ENCODE assay signal across 13 cellular contexts in the genomic region with DNA sequence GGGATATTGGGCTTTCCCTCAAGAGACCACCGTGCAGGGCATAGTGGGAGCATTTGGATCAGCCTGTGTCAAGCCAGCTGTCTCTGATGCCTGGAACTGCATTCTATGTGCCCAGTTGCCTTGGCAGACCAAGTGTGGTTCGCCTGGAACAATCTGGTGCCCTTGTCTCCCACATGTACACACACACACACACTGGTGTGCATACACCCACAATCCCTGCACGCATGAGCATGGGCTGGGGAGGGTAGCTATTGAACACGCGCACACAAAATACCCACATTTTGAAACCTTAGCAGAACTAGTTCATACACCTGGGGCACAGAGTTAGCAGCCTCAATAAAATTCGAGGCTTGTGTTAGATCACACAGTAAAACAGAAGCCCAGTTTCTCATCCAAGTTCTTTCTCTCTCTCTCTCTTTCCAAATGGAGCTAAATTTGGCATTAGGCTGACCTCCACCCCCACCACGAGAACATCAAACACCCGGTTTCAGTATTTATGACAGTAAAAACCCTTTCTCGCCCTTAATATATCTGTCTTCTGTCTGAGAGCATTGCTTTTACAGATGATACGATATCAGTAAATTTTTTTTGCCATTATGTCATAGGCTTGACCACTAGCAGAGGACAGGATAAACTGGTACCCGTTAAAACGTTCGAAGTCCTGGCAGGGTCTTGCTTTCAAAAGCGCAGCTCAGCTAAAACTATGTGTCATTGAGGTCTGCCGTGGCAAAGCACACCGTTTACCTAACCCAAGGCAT. TPM values are rescaled to one million over a fixed set of nuclear protein-coding genes. Genes with fewer than 3 reads are reported as not detected.
A peak's percentile ranks its signal among the peaks of the same experiment; 100 is the strongest.
DNase-seq lines count a peak whose midpoint lies in the region; ATAC-seq and TF ChIP-seq lines count a peak whose summit lies in the region.
"Had no signal": no experiment of that assay in that cellular context is flagged by ENCODE, and none has a peak within 500 bp of the region (broad histone marks: within the 10 kb centered on the region; RNA-seq: fewer than 3 reads in every experiment).

No MANE protein-coding gene starts in this region.

- H3K4me2 ChIP-seq in IMR-90 (ENCODE audit: low read depth, low read length) (peak overlapping the region; percentile 94), osteoblast (ENCODE audit: insufficient read depth, low read length) (peak overlapping the region; percentile 93)

- ATAC-seq in CD4-positive, CD25-positive, alpha-beta regulatory T cell (ENCODE audit: low read depth in 2 of 2), result no peak
- ATAC-seq in IMR-90 (ENCODE audit: low read depth) (no peak), GM19463 (IDR thresholded peaks at IDR 0.05; ENCODE audit: unreplicated experiment) (no peak)
- ATAC-seq: esophagus mucosa, lower lobe of right lung had no signal

- DNase-seq in CD4-positive, CD25-positive, alpha-beta regulatory T cell, result no peak
- peak; percentile 19 for DNase-seq in IMR-90
- no peak for DNase-seq in osteoblast (ENCODE audit: insufficient read length, low spot score, missing footprints)
- DNase-seq in NCI-H69 (lab: John Stamatoyannopoulos, UW), result no peak
- DNase-seq in T1000 (lab: John Stamatoyannopoulos, UW), result no peak
- DNase-seq in NCI-H345 (lab: John Stamatoyannopoulos, UW), result no peak
- DNase-seq: activated naive CD4-positive, alpha-beta T cell; DND-41; lower lobe of right lung; stimulated activated CD4-positive, alpha-beta T cell treated with anti-CD3 and anti-CD28 coated beads, Interleukin-1b, Interleukin-23, amount 100 ng/mL, for 48 hours had no signal

- no peak for TF ChIP-seq RAD21 in IMR-90 (IDR thresholded peaks at IDR 0.05; ENCODE audit: low read length)

- H3K4me3 Mint-ChIP-seq in CD4-positive, CD25-positive, alpha-beta regulatory T cell, result peak overlapping the region in 3 of 4 donors; percentile 25 to 73 (median 73)

- H3K4me3 ChIP-seq in CD4-positive, CD25-positive, alpha-beta regulatory T cell (ENCODE audit: low read depth, low read length), result no peak overlapping the region
- H3K4me3 ChIP-seq in IMR-90 (ENCODE audit: insufficient read depth, low read depth, low read length), result peak overlapping the region; percentile 6; the same call in 1 of the 2 replicates
- H3K4me3 ChIP-seq in duodenal mucosa (ENCODE audit: low read depth in 1 of 2, low read length in 2 of 2), result peak overlapping the region; percentile 26 to 44
- peak overlapping the region; percentile 80 for H3K4me3 ChIP-seq in osteoblast (ENCODE audit: insufficient read depth, low read length)

- no TSS peak for BruUV-seq in IMR-90 (replicated peaks; lab: Mats Ljungman, UMichigan)

- H4K5ac ChIP-seq in IMR-90 (ENCODE audit: low read depth, low read length), result no peak overlapping the region

- H2BK20ac ChIP-seq in IMR-90 (ENCODE audit: low read depth, low read length), result no peak overlapping the region

- no peak overlapping the region for H3K56ac ChIP-seq in IMR-90 (ENCODE audit: extremely low read depth, insufficient read depth, low read length)

- peaks cover 0 to 4% (median 0%) of the 10 kb centered on the region in 7 donors for H3K9me3 Mint-ChIP-seq in CD4-positive, CD25-positive, alpha-beta regulatory T cell

- H3K9ac ChIP-seq in IMR-90 (ENCODE audit: low read depth, low read length) (peak overlapping the region; percentile 54; the same call in 1 of the 2 replicates), duodenal mucosa (ENCODE audit: low read depth in 1 of 2, low read length in 2 of 2) (peak overlapping the region; percentile 25 to 37)

- intact Hi-C loops in IMR-90 (cut with micrococcal nuclease), result loop anchor here (5.0 kb wide), 1 partner anchor 73 kb away; no protein-coding TSS in a partner anchor

- no CpG with 5 or more reads among the region's 16 CpGs for WGBS in IMR-90 (ENCODE audit: extremely low coverage in 2 of 2, insufficient read length in 1 of 2), 2 experiments

- H3K27ac ChIP-seq in CD4-positive, CD25-positive, alpha-beta regulatory T cell (ENCODE audit: insufficient read depth, low read length, poor library complexity, severe bottlenecking), result no peak overlapping the region
- no peak overlapping the region for H3K27ac ChIP-seq in IMR-90 (ENCODE audit: insufficient read depth, low read length)
- no peak overlapping the region for H3K27ac ChIP-seq in duodenal mucosa (ENCODE audit: low read depth, low read length)
- H3K27ac ChIP-seq in osteoblast (ENCODE audit: low read depth, low read length), result peak overlapping the region; percentile 12

- H2AK9ac ChIP-seq in IMR-90 (replicated peaks; ENCODE audit: low read depth, low read length, poor library complexity), result no peak overlapping the region

- peaks cover 0 to 31% (median 20%) of the 10 kb centered on the region in 4 donors for H3K4me1 Mint-ChIP-seq in CD4-positive, CD25-positive, alpha-beta regulatory T cell

- H4K91ac ChIP-seq in IMR-90 (ENCODE audit: insufficient read depth, low read depth, low read length), result no peak overlapping the region

- POLR2A ChIA-PET in IMR-90 (lab: Charles Lee; ENCODE audit: unreplicated experiment), result no interaction called here

- H2BK120ac ChIP-seq in IMR-90 (ENCODE audit: low read depth, low read length), result no peak overlapping the region

- in situ Hi-C loops in IMR-90 (cut with MboI; ENCODE audit: low sequenced_read_pairs), result no loop called here

- CTCF ChIA-PET in IMR-90 (lab: Yijun Ruan, JAX), result no interaction called here

- no peak; the same call in 1 of the 2 replicates for TF ChIP-seq POLR2A in IMR-90 (IDR thresholded peaks at IDR 0.05; ENCODE audit: low read depth, low read length)

- H2BK5ac ChIP-seq in IMR-90 (ENCODE audit: low read depth, low read length, poor library complexity, severe bottlenecking), result no peak overlapping the region

- peak overlapping the region; percentile 72; the same call in 1 of the 2 replicates for H2AK5ac ChIP-seq in IMR-90 (ENCODE audit: low read depth, low read length)

- dilution Hi-C loops in IMR-90 (cut with HindIII; ENCODE audit: low sequenced_read_pairs, unreplicated experiment), result no loop called here

- H3K27me3 Mint-ChIP-seq in CD4-positive, CD25-positive, alpha-beta regulatory T cell, result peaks cover 85% of the 10 kb centered on the region

- no peak overlapping the region; the same call in 2 of the 3 replicates for H2BK15ac ChIP-seq in IMR-90 (ENCODE audit: low read depth, low read length)

- no peak overlapping the region for H2AFZ ChIP-seq in IMR-90 (replicated peaks; ENCODE audit: low read length, poor library complexity)
- H2AFZ ChIP-seq in osteoblast (ENCODE audit: low read length), result no peak overlapping the region

- peaks cover 28% of the 10 kb centered on the region for H3K4me1 ChIP-seq in CD4-positive, CD25-positive, alpha-beta regulatory T cell (ENCODE audit: control insufficient read depth, insufficient read depth, low read length, poor library complexity, severe bottlenecking)
- H3K4me1 ChIP-seq in IMR-90 (ENCODE audit: control insufficient read depth, insufficient read depth, low read length) (peaks cover 12% of the 10 kb centered on the region), duodenal mucosa (ENCODE audit: control insufficient read depth in 1 of 2, insufficient read depth in 2 of 2, low read length in 2 of 2) (peaks cover 30 to 43% of the 10 kb centered on the region in 2 donors), osteoblast (ENCODE audit: insufficient read depth, low read length) (peaks cover 37% of the 10 kb centered on the region)

- H3K9me1 ChIP-seq in IMR-90 (ENCODE audit: insufficient read depth, low read length), result peaks cover 4% of the 10 kb centered on the region

- TF ChIP-seq CTCF in IMR-90 (conservative IDR thresholded peaks at IDR 0.05; ENCODE audit: low read depth, low read length) (no peak), osteoblast (IDR thresholded peaks at IDR 0.05; ENCODE audit: extremely low read depth, low read depth, low read length) (no peak)

- peak overlapping the region; percentile 53 for H3K14ac ChIP-seq in IMR-90 (replicated peaks; ENCODE audit: low read depth, low read length)

- peaks cover 7% of the 10 kb centered on the region; the same call in 1 of the 2 replicates for H4K20me1 ChIP-seq in IMR-90 (ENCODE audit: insufficient read depth, low read length)
- no peaks in the 10 kb centered on the region for H4K20me1 ChIP-seq in osteoblast (ENCODE audit: insufficient read depth, low read length)

- H3K9me3 ChIP-seq in CD4-positive, CD25-positive, alpha-beta regulatory T cell (ENCODE audit: control insufficient read depth in 2 of 2, low read length in 2 of 2), result no peaks in the 10 kb centered on the region
- H3K9me3 ChIP-seq in IMR-90 (ENCODE audit: control insufficient read depth, insufficient read depth, low read length) (no peaks in the 10 kb centered on the region), duodenal mucosa (ENCODE audit: control insufficient read depth in 1 of 2, low read length in 2 of 2) (no peaks in the 10 kb centered on the region), osteoblast (ENCODE audit: low read depth, low read length) (no peaks in the 10 kb centered on the region)
- H3K9me3 ChIP-seq: lower lobe of right lung had no signal

- no peak overlapping the region; the same call in 1 of the 2 replicates for H3K4ac ChIP-seq in IMR-90 (ENCODE audit: low read depth, low read length)

- no peak overlapping the region for H4K8ac ChIP-seq in IMR-90 (ENCODE audit: low read depth in 2 of 2, low read length in 2 of 2)

- H3K79me2 ChIP-seq in osteoblast (ENCODE audit: insufficient read depth, low read length), result no peaks in the 10 kb centered on the region

- no peak overlapping the region for H3K27ac Mint-ChIP-seq in CD4-positive, CD25-positive, alpha-beta regulatory T cell

- H3K79me1 ChIP-seq in IMR-90 (ENCODE audit: low read depth in 1 of 2, low read length in 2 of 2), result peaks cover 7 to 12% of the 10 kb centered on the region in 2 experiments; a peak in 2 of 4 replicates

- H3K23ac ChIP-seq in IMR-90 (ENCODE audit: low read depth, low read length), result peak overlapping the region; percentile 66

- H3K36me3 ChIP-seq in CD4-positive, CD25-positive, alpha-beta regulatory T cell (ENCODE audit: control insufficient read depth, insufficient read depth, low read length), result no peaks in the 10 kb centered on the region
- H3K36me3 ChIP-seq in IMR-90 (ENCODE audit: control insufficient read depth, insufficient read depth, low read length) (no peaks in the 10 kb centered on the region; the same call in 1 of the 2 replicates), duodenal mucosa (ENCODE audit: control insufficient read depth in 1 of 2, insufficient read depth in 2 of 2, low read length in 2 of 2) (no peaks in the 10 kb centered on the region), osteoblast (ENCODE audit: insufficient read depth, low read length) (no peaks in the 10 kb centered on the region)
- H3K36me3 ChIP-seq: lower lobe of right lung had no signal

- H3K18ac ChIP-seq in IMR-90 (ENCODE audit: low read depth, low read length), result no peak overlapping the region

- no peaks in the 10 kb centered on the region for H3K36me3 Mint-ChIP-seq in CD4-positive, CD25-positive, alpha-beta regulatory T cell

- H3K27me3 ChIP-seq in CD4-positive, CD25-positive, alpha-beta regulatory T cell (ENCODE audit: control insufficient read depth, insufficient read depth, low read length), result peaks cover 39% of the 10 kb centered on the region
- H3K27me3 ChIP-seq in IMR-90 (ENCODE audit: control insufficient read depth, insufficient read depth, low read length), result no peaks in the 10 kb centered on the region
- H3K27me3 ChIP-seq in duodenal mucosa (ENCODE audit: control insufficient read depth in 1 of 2, insufficient read depth in 2 of 2, low read length in 2 of 2), result peaks cover 44% of the 10 kb centered on the region in 2 donors
- H3K27me3 ChIP-seq in osteoblast (ENCODE audit: insufficient read depth, low read length), result peaks cover 13% of the 10 kb centered on the region

RNA-seq across cellular contexts. Expression of gene NFATC2, which starts 18.2 kb away (rescaled TPM):
- total RNA-seq in CD4-positive, CD25-positive, alpha-beta regulatory T cell, result 56.8 TPM
- 10 to 100 TPM; 11.0 to 17.6 (median 13.5) TPM for polyA plus RNA-seq in CD4-positive, CD25-positive, alpha-beta regulatory T cell
- total RNA-seq in IMR-90 (2012; rRNA removed) (0.18 and 0.28 TPM in 2 replicates), osteoblast (0.29 and 0.36 TPM in 2 replicates)
- 0.38 and 0.44 TPM in 2 replicates for polyA plus RNA-seq in IMR-90 (2012; rRNA removed)
- polyA plus RNA-seq in IMR-90 (2012; cell fraction: cytosol; rRNA removed), result 0.16 and 0.22 TPM in 2 replicates
- 0.70 and 0.74 TPM in 2 replicates for polyA plus RNA-seq in IMR-90 (2012; cell fraction: nucleus; rRNA removed; ENCODE audit: low replicate concordance)

Comparison
In these comparisons a context has a peak if more than half of its experiments do, and no peak if none do; other contexts are left out.
1. RNA of gene NFATC2, which starts 18.2 kb away (total RNA-seq): 56.8 TPM in CD4-positive, CD25-positive, alpha-beta regulatory T cell (single experiment); 0.29 to 0.36 TPM in osteoblast and 0.18 to 0.28 TPM in IMR-90; every median in the first group is over 10 times any median in the second.